Comparison of ENCODE assay signal across 1 cellular context in genomic region chr6:26216886-26217713, GRCh38.
TF ChIP-seq lines count a peak whose summit lies in the region.

No MANE protein-coding gene starts in this region.

TF ChIP-seq in HepG2, 621 proteins besides CTCF, POLR2A, EP300 and RAD21 (continued from another document and continues in another):
- TF ChIP-seq CREB1 (IDR thresholded peaks at IDR 0.05) = no peak
- TF ChIP-seq CREB1 (CRISPR knock-in tag; IDR thresholded peaks at IDR 0.05) = no peak; the same call in 1 of the 2 replicates
- no peak for TF ChIP-seq FOXJ3 (CRISPR knock-in tag; IDR thresholded peaks at IDR 0.05; ENCODE audit: borderline replicate concordance)
- TF ChIP-seq SP1 (IDR thresholded peaks at IDR 0.05) = no peak
- no peak for TF ChIP-seq SP1 (CRISPR knock-in tag; IDR thresholded peaks at IDR 0.05)
- peak; percentile 54 for TF ChIP-seq KLF6 (CRISPR knock-in tag; IDR thresholded peaks at IDR 0.05)
- TF ChIP-seq ZNF816 (CRISPR knock-in tag; IDR thresholded peaks at IDR 0.05; ENCODE audit: borderline replicate concordance) = peak; percentile 47
- no peak for TF ChIP-seq ZNF569 (CRISPR knock-in tag; IDR thresholded peaks at IDR 0.05; ENCODE audit: borderline replicate concordance)
- TF ChIP-seq MZF1 (CRISPR knock-in tag; IDR thresholded peaks at IDR 0.05; ENCODE audit: borderline replicate concordance) = no peak
- TF ChIP-seq STAT5B (CRISPR knock-in tag; IDR thresholded peaks at IDR 0.05) = no peak
- TF ChIP-seq, protein P1, sequence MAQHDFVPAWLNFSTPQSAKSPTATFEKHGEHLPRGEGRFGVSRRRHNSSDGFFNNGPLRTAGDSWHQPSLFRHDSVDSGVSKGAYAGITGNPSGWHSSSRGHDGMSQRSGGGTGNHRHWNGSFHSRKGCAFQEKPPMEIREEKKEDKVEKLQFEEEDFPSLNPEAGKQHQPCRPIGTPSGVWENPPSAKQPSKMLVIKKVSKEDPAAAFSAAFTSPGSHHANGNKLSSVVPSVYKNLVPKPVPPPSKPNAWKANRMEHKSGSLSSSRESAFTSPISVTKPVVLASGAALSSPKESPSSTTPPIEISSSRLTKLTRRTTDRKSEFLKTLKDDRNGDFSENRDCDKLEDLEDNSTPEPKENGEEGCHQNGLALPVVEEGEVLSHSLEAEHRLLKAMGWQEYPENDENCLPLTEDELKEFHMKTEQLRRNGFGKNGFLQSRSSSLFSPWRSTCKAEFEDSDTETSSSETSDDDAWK (CRISPR knock-in tag; IDR thresholded peaks at IDR 0.05) = no peak
- TF ChIP-seq HNF4A (CRISPR knock-in tag; IDR thresholded peaks at IDR 0.05) = peak; percentile 15; the same call in 1 of the 2 replicates
- no peak for TF ChIP-seq ZNF460 (CRISPR knock-in tag; IDR thresholded peaks at IDR 0.05; ENCODE audit: borderline replicate concordance)
- TF ChIP-seq ZNF703 (CRISPR knock-in tag; IDR thresholded peaks at IDR 0.05; ENCODE audit: borderline replicate concordance) = 0 out of 2 replicates have a peak, but pooled peaks have one; percentile 44
- peak; percentile 44 for TF ChIP-seq DR1 (CRISPR knock-in tag; IDR thresholded peaks at IDR 0.05)
- TF ChIP-seq ZNF879 (CRISPR knock-in tag; IDR thresholded peaks at IDR 0.05) = no peak; the same call in 1 of the 2 replicates
- TF ChIP-seq MLXIP (CRISPR knock-in tag; IDR thresholded peaks at IDR 0.05; ENCODE audit: borderline replicate concordance) = peak; percentile 10; the same call in 1 of the 2 replicates
- TF ChIP-seq ZNF335 (CRISPR knock-in tag; IDR thresholded peaks at IDR 0.05) = peak; percentile 60; the same call in 1 of the 2 replicates
- TF ChIP-seq GLMP (CRISPR knock-in tag; IDR thresholded peaks at IDR 0.05; ENCODE audit: borderline replicate concordance) = 0 out of 2 replicates have a peak, but pooled peaks have one; percentile 68
- TF ChIP-seq, protein P2, sequence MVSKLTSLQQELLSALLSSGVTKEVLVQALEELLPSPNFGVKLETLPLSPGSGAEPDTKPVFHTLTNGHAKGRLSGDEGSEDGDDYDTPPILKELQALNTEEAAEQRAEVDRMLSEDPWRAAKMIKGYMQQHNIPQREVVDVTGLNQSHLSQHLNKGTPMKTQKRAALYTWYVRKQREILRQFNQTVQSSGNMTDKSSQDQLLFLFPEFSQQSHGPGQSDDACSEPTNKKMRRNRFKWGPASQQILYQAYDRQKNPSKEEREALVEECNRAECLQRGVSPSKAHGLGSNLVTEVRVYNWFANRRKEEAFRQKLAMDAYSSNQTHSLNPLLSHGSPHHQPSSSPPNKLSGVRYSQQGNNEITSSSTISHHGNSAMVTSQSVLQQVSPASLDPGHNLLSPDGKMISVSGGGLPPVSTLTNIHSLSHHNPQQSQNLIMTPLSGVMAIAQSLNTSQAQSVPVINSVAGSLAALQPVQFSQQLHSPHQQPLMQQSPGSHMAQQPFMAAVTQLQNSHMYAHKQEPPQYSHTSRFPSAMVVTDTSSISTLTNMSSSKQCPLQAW (CRISPR knock-in tag; IDR thresholded peaks at IDR 0.05) = peak; percentile 87
- TF ChIP-seq NKX3-1 (CRISPR knock-in tag; IDR thresholded peaks at IDR 0.05) = 0 out of 2 replicates have a peak, but pooled peaks have one; percentile 66
- peak; percentile 95 for TF ChIP-seq TMF1 (CRISPR knock-in tag; IDR thresholded peaks at IDR 0.05; ENCODE audit: low read depth)
- peak; percentile 86; the same call in 1 of the 2 replicates for TF ChIP-seq ZMAT3 (CRISPR knock-in tag; conservative IDR thresholded peaks at IDR 0.05)
- TF ChIP-seq RFX3 (CRISPR knock-in tag; IDR thresholded peaks at IDR 0.05) = peak; percentile 38
- no peak for TF ChIP-seq PCBP2 (optimal IDR thresholded peaks at IDR 0.05; ENCODE audit: low read depth, low read length, poor library complexity, severe bottlenecking)
- no peak for TF ChIP-seq ZNF17 (CRISPR knock-in tag; IDR thresholded peaks at IDR 0.05)
- no peak for TF ChIP-seq ZNF75D (CRISPR knock-in tag; IDR thresholded peaks at IDR 0.05; ENCODE audit: borderline replicate concordance)
- no peak for TF ChIP-seq ZBTB44 (CRISPR knock-in tag; IDR thresholded peaks at IDR 0.05)
- TF ChIP-seq, protein P3, sequence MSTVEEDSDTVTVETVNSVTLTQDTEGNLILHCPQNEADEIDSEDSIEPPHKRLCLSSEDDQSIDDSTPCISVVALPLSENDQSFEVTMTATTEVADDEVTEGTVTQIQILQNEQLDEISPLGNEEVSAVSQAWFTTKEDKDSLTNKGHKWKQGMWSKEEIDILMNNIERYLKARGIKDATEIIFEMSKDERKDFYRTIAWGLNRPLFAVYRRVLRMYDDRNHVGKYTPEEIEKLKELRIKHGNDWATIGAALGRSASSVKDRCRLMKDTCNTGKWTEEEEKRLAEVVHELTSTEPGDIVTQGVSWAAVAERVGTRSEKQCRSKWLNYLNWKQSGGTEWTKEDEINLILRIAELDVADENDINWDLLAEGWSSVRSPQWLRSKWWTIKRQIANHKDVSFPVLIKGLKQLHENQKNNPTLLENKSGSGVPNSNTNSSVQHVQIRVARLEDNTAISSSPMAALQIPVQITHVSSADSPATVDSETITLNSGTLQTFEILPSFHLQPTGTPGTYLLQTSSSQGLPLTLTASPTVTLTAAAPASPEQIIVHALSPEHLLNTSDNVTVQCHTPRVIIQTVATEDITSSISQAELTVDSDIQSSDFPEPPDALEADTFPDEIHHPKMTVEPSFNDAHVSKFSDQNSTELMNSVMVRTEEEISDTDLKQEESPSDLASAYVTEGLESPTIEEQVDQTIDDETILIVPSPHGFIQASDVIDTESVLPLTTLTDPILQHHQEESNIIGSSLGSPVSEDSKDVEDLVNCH (CRISPR knock-in tag; IDR thresholded peaks at IDR 0.05) = no peak
- peak; percentile 81 for TF ChIP-seq ZFP36L1 (CRISPR knock-in tag; IDR thresholded peaks at IDR 0.05)
- peak; percentile 57; the same call in 1 of the 2 replicates for TF ChIP-seq ZBTB38 (CRISPR knock-in tag; IDR thresholded peaks at IDR 0.05)
- TF ChIP-seq HDAC6 (IDR thresholded peaks at IDR 0.05; ENCODE audit: low read depth, low read length) = no peak
- TF ChIP-seq, protein P4, sequence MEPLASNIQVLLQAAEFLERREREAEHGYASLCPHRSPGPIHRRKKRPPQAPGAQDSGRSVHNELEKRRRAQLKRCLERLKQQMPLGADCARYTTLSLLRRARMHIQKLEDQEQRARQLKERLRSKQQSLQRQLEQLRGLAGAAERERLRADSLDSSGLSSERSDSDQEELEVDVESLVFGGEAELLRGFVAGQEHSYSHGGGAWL (CRISPR knock-in tag; IDR thresholded peaks at IDR 0.05) = no peak; the same call in 1 of the 2 replicates
- TF ChIP-seq SNAPC2 (CRISPR knock-in tag; IDR thresholded peaks at IDR 0.05) = peak; percentile 95
- TF ChIP-seq PRPF4 (IDR thresholded peaks at IDR 0.05; ENCODE audit: low read depth, low read length, poor library complexity, severe bottlenecking) = no peak
- peak; percentile 40; the same call in 1 of the 2 replicates for TF ChIP-seq ZNF180 (CRISPR knock-in tag; IDR thresholded peaks at IDR 0.05; ENCODE audit: borderline replicate concordance, low read depth)
- peak; percentile 72; the same call in 1 of the 2 replicates for TF ChIP-seq MYC (CRISPR knock-in tag; IDR thresholded peaks at IDR 0.05; ENCODE audit: borderline replicate concordance)
- peak; percentile 84 for TF ChIP-seq ZNF598 (CRISPR knock-in tag; IDR thresholded peaks at IDR 0.05; ENCODE audit: borderline replicate concordance)
- peak; percentile 14; the same call in 1 of the 2 replicates for TF ChIP-seq NR2F6 (IDR thresholded peaks at IDR 0.05)
- TF ChIP-seq NR2F6 (CRISPR knock-in tag; IDR thresholded peaks at IDR 0.05) = no peak
- no peak for TF ChIP-seq ZBTB46 (CRISPR knock-in tag; IDR thresholded peaks at IDR 0.05; ENCODE audit: borderline replicate concordance)
- TF ChIP-seq SPEN (CRISPR knock-in tag; IDR thresholded peaks at IDR 0.05; ENCODE audit: low read depth) = peak; percentile 64; the same call in 1 of the 2 replicates
- TF ChIP-seq RNF2 (conservative IDR thresholded peaks at IDR 0.05; ENCODE audit: low read depth) = peak; percentile 68
- TF ChIP-seq PRDM15 (CRISPR knock-in tag; IDR thresholded peaks at IDR 0.05) = no peak
- TF ChIP-seq THYN1 (CRISPR knock-in tag; IDR thresholded peaks at IDR 0.05; ENCODE audit: borderline replicate concordance, low read depth) = peak; percentile 93
- no peak for TF ChIP-seq RFX5 (IDR thresholded peaks at IDR 0.05; ENCODE audit: low read depth, low read length)
- TF ChIP-seq, protein P5, sequence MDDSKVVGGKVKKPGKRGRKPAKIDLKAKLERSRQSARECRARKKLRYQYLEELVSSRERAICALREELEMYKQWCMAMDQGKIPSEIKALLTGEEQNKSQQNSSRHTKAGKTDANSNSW (CRISPR knock-in tag; IDR thresholded peaks at IDR 0.05; ENCODE audit: borderline replicate concordance) = no peak
- 0 out of 2 replicates have a peak, but pooled peaks have one; percentile 80 for TF ChIP-seq ZNF354B (CRISPR knock-in tag; IDR thresholded peaks at IDR 0.05)
